In genomic region chr2:100782376-100782878, GRCh38 we compare ENCODE assay signal across 21 cellular contexts.
"Had no signal": no experiment of that assay in that cellular context is flagged by ENCODE, and none has a peak within 500 bp of the region (broad histone marks: within the 10 kb centered on the region; RNA-seq: fewer than 3 reads in every experiment).

No MANE protein-coding gene starts in this region.

- H3K9me3 ChIP-seq: esophagus squamous epithelium, gastrocnemius medialis, sigmoid colon, transverse colon, uterus had no signal

- H3K36me3 ChIP-seq: esophagus squamous epithelium, gastrocnemius medialis, sigmoid colon, transverse colon, uterus, WERI-Rb-1 had no signal

- H3K9me3 Mint-ChIP-seq: activated naive CD8-positive, alpha-beta T cell treated with anti-CD3 and anti-CD28 coated beads for 36 hours; central memory CD8-positive, alpha-beta T cell; memory B cell; stimulated activated naive B cell treated with anti-CD40 and anti-IgM and Interleukin-4, amounts not matched to agents 10 μg/mL and 1 μg/mL and 100 μg/mL, for 72 hours had no signal

- H3K27me3 ChIP-seq: esophagus squamous epithelium, gastrocnemius medialis, sigmoid colon, transverse colon, uterus had no signal

- DNase-seq: activated CD4-positive, alpha-beta T cell treated with anti-CD3 and anti-CD28 coated beads for 1 hour; activated CD8-positive, alpha-beta memory T cell treated with anti-CD3 and anti-CD28 coated beads, Interleukin-2, amount 50 U/mL, for 48 hours; activated naive CD4-positive, alpha-beta T cell treated with Interleukin-2 at 50 U/mL for 16 hours; activated naive CD8-positive, alpha-beta T cell treated with anti-CD3 and anti-CD28 coated beads for 36 hours; activated T-cell treated with anti-CD3 and anti-CD28 coated beads, Interleukin-2, amount 50 U/mL, for 48 hours; effector memory CD4-positive, alpha-beta T cell; esophagus squamous epithelium; gastrocnemius medialis; hypothalamus; islet precursor cell; left colon; sigmoid colon; stimulated activated CD4-positive, alpha-beta T cell treated with anti-CD3 and anti-CD28 coated beads, Interleukin-2, amount 100 ng/mL, for 48 hours; stimulated activated CD8-positive, alpha-beta memory T cell treated with anti-CD3 and anti-CD28 coated beads, Interleukin-4, amount 100 ng/mL, for 48 hours; stimulated activated naive B cell treated with anti-CD40 and anti-IgM and Interleukin-4, amounts not matched to agents 10 μg/mL and 1 μg/mL and 100 μg/mL, for 72 hours; transverse colon; uterus; WERI-Rb-1 had no signal

- H3K4me1 ChIP-seq: uterus had no signal

- H3K4me2 ChIP-seq: smooth muscle cell had no signal

- ATAC-seq: gastrocnemius medialis; left colon; stimulated activated naive B cell treated with anti-CD40 and anti-IgM and Interleukin-4, amounts not matched to agents 10 μg/mL and 1 μg/mL and 100 μg/mL, for 72 hours had no signal

- H3K27ac Mint-ChIP-seq: activated naive CD8-positive, alpha-beta T cell treated with anti-CD3 and anti-CD28 coated beads for 36 hours; memory B cell; stimulated activated naive B cell treated with anti-CD40 and anti-IgM and Interleukin-4, amounts not matched to agents 10 μg/mL and 1 μg/mL and 100 μg/mL, for 72 hours had no signal

- H3K36me3 Mint-ChIP-seq: activated naive CD8-positive, alpha-beta T cell treated with anti-CD3 and anti-CD28 coated beads for 36 hours; memory B cell; stimulated activated naive B cell treated with anti-CD40 and anti-IgM and Interleukin-4, amounts not matched to agents 10 μg/mL and 1 μg/mL and 100 μg/mL, for 72 hours had no signal

- H3K27ac ChIP-seq: esophagus squamous epithelium, gastrocnemius medialis, sigmoid colon, transverse colon, uterus, WERI-Rb-1 had no signal

- H3K4me3 ChIP-seq: esophagus squamous epithelium, gastrocnemius medialis, sigmoid colon, smooth muscle cell, transverse colon, uterus had no signal

- H3K27me3 Mint-ChIP-seq: activated naive CD8-positive, alpha-beta T cell treated with anti-CD3 and anti-CD28 coated beads for 36 hours had no signal

- H3K4me1 Mint-ChIP-seq: activated naive CD8-positive, alpha-beta T cell treated with anti-CD3 and anti-CD28 coated beads for 36 hours; central memory CD8-positive, alpha-beta T cell; stimulated activated naive B cell treated with anti-CD40 and anti-IgM and Interleukin-4, amounts not matched to agents 10 μg/mL and 1 μg/mL and 100 μg/mL, for 72 hours had no signal

- H3K4me3 Mint-ChIP-seq: activated naive CD8-positive, alpha-beta T cell treated with anti-CD3 and anti-CD28 coated beads for 36 hours; central memory CD8-positive, alpha-beta T cell; memory B cell; stimulated activated naive B cell treated with anti-CD40 and anti-IgM and Interleukin-4, amounts not matched to agents 10 μg/mL and 1 μg/mL and 100 μg/mL, for 72 hours had no signal
